1 cellular context compared by ENCODE assay signal in the genomic region with DNA sequence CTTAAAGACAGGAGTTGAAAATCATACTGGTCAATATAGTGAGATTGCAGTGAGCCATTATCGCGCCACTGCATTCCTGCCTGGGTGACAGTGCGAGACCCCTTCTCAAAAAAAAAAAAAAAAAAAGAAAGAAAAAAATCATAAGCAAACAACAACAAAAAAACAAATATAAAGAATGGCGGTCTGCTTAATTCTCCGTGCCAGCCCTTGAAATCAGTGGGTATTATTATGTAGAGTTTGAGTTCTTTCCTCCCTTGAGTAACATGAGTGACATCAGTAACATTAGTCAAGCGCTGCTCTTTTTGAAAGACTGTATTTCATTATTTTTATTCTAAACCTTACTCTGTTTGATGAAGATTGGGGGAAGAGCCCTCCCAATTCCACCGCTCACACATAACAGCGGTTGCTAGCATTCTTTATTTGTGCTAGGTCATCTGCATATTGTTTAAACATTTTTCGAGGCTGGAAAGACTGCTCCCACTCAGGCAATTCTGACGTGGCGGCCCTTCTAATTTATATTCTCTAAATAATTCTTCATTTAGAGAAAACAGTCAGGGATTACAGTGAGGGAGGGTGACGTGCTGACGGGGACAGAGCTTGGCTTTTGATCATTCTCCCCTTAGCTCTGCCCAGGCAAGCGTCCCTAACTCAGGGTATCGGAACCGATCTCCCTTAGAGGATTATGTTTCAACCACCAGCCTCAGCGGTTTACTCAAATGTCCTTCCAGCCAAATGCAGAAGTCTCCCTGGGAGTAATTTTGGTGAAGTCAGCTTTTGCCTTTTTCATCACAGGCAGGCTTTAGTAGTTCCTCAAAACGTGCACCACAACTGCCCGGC.
TF ChIP-seq lines count a peak whose summit lies in the region.

No MANE protein-coding gene starts in this region.

TF ChIP-seq in K562, 482 proteins besides CTCF, POLR2A, EP300 and RAD21 (continued from another document):
- no peak for TF ChIP-seq CREB3L1 (IDR thresholded peaks at IDR 0.05; ENCODE audit: borderline replicate concordance, low read depth)
- TF ChIP-seq SMARCA4 (IDR thresholded peaks at IDR 0.05) = peak; percentile 66; the same call in 1 of the 2 replicates
- TF ChIP-seq LARP7 (IDR thresholded peaks at IDR 0.05) = no peak
- no peak for TF ChIP-seq RCOR1 (IDR thresholded peaks at IDR 0.05; ENCODE audit: borderline replicate concordance in 1 of 2, low read depth in 2 of 2, low read length in 2 of 2)
- no peak for TF ChIP-seq ZNF57 (CRISPR knock-in tag; IDR thresholded peaks at IDR 0.05)
- TF ChIP-seq HDAC1 (IDR thresholded peaks at IDR 0.05) = no peak
- TF ChIP-seq RHOXF2B (CRISPR knock-in tag; conservative IDR thresholded peaks at IDR 0.05) = no peak
